Comparison of ENCODE assay signal across 8 cellular contexts in the genomic region with DNA sequence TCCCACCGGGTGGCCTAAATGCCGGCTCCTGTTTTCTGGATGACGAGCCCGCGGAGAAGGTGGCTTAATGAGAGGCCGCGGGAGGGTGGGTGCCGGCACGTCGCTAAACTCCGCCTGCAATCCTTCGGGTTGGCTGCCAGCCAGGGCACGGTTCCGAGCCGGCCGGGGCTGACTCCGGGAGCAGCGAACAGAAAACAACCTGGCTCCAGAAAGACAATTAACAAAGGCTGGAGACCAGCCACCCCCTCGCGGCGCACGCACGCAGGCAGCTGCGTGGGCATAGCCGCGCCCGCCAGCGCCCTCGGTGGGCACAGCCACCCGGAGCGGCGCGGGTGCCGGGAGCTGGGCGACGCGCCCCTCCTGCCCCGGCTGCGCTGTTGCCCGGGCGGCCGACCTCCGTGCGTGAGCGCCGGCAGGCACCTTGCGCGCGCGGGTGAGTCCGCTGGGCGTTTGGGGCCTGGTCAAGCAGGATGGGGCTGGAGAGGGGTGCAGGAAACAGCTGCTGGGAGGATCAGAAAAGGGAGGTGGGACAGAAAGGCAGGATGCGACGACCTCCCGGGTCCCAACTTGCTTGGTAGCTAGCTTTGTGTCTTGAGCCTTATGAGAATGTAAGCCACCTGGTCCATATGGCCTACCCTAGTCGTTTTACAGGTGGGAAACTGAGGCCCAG. TPM values are rescaled to one million over a fixed set of nuclear protein-coding genes. Genes with fewer than 3 reads are reported as not detected.
A peak's percentile ranks its signal among the peaks of the same experiment; 100 is the strongest.
DNase-seq lines count a peak whose midpoint lies in the region; ATAC-seq, FAIRE-seq and TF ChIP-seq lines count a peak whose summit lies in the region.

A gene with protein sequence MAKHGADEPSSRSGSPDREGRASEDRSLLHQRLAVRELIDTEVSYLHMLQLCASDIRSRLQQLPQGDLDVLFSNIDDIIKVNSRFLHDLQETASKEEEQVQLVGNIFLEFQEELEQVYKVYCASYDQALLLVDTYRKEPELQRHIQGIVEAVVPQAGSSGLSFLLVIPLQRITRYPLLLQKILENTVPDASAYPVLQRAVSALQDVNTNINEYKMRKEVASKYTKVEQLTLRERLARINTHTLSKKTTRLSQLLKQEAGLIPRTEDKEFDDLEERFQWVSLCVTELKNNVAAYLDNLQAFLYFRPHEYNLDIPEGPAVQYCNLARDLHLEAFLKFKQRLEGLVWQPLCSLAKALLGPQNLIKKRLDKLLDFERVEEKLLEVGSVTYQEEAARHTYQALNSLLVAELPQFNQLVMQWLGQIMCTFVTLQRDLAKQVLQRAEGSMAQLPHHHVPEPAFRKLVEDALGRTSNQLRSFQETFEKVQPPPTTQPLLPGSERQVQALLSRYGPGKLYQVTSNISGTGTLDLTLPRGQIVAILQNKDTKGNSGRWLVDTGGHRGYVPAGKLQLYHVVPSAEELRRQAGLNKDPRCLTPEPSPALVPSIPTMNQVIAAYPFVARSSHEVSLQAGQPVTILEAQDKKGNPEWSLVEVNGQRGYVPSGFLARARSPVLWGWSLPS (plus strand): TSS at position 307 of the 670 bp plus-strand sequence. CDS start 16,272 bp downstream, outside the sequence.

- no peak for TF ChIP-seq CTCF in SU-DHL-6 (IDR thresholded peaks at IDR 0.05; ENCODE audit: insufficient read depth, low read length, poor library complexity, severe bottlenecking)
- no peak for TF ChIP-seq CTCF in GM12878 (IDR thresholded peaks at IDR 0.05 in 2 of 3, conservative IDR thresholded peaks at IDR 0.05 in 1 of 3; ENCODE audit: control insufficient read depth in 2 of 3, extremely low read depth in 1 of 3, insufficient read depth in 1 of 3, low read depth in 3 of 3, low read length in 3 of 3)
- TF ChIP-seq CTCF in OCI-LY7 (conservative IDR thresholded peaks at IDR 0.05; ENCODE audit: low read length) = no peak

- H3K4me2 ChIP-seq in SU-DHL-6 (ENCODE audit: low read depth, low read length, poor library complexity, severe bottlenecking) (peak within 1 kb of the TSS; percentile 26), GM12878 (ENCODE audit: control insufficient read depth, insufficient read depth) (peak within 1 kb of the TSS; percentile 82), OCI-LY7 (ENCODE audit: low read length) (no peak within 1 kb of the TSS; the same call in 1 of the 2 replicates)

- POLR2A ChIA-PET in GM12878 (lab: Charles Lee) (no interaction called here), OCI-LY7 (lab: Charles Lee) (interaction anchor here (0.6 to 1.4 kb wide), 2 partner anchors 116 to 224 kb away, joined by 3 to 4 read pairs; no protein-coding TSS in a partner anchor)

- SMC1A ChIA-PET in GM12878 (lab: Charles Lee; ENCODE audit: uncharacterized antibody, unreplicated experiment) = interaction anchor here (1.7 kb wide), 1 partner anchor 10 kb away, joined by 5 read pairs; no protein-coding TSS in a partner anchor

- no peak within 1 kb of the TSS for H3K9ac ChIP-seq in SU-DHL-6 (ENCODE audit: low read length)
- no peak within 1 kb of the TSS; the same call in 1 of the 2 replicates for H3K9ac ChIP-seq in GM12878 (ENCODE audit: control insufficient read depth, insufficient read depth, low read length)
- H3K9ac ChIP-seq in rectal smooth muscle tissue (ENCODE audit: low read length) = peak within 1 kb of the TSS; percentile 78

- peak; percentile 80 for DNase-seq in AG20443 (ENCODE audit: low spot score)
- peak; percentile 45 for DNase-seq in HTR-8/SVneo (ENCODE audit: insufficient read length, low spot score)
- no peak for DNase-seq in GM12878 (ENCODE audit: low read depth, low spot score)
- DNase-seq in iPS DF 6.9 (ENCODE audit: low read depth, low spot score) = no peak
- DNase-seq in OCI-LY7 (ENCODE audit: low spot score) = no peak

- H3K4me1 ChIP-seq in GM12878 (ENCODE audit: control insufficient read depth, insufficient read depth, low read length) = peaks cover 4% of the 10 kb centered on the region
- H3K4me1 ChIP-seq in iPS DF 6.9 (ENCODE audit: control insufficient read depth, insufficient read depth, low read length) = no peaks in the 10 kb centered on the region; the same call in 1 of the 2 replicates
- H3K4me1 ChIP-seq in rectal smooth muscle tissue (ENCODE audit: control insufficient read depth, insufficient read depth, low read length) = peaks cover 17% of the 10 kb centered on the region
- H3K4me1 ChIP-seq in OCI-LY7 (ENCODE audit: insufficient read depth, low read length, poor library complexity, severe bottlenecking) = no peaks in the 10 kb centered on the region

- no peak for TF ChIP-seq RAD21 in GM12878 (IDR thresholded peaks at IDR 0.05; ENCODE audit: insufficient read depth, low read depth, low read length)

- H3K9me2 ChIP-seq in SU-DHL-6 (replicated peaks; ENCODE audit: insufficient read depth, low read length) = no peaks in the 10 kb centered on the region
- H3K9me2 ChIP-seq in OCI-LY7 (ENCODE audit: insufficient read depth, low read length) = no peaks in the 10 kb centered on the region

- no peaks in the 10 kb centered on the region for H3F3A ChIP-seq in SU-DHL-6 (ENCODE audit: insufficient read depth)

- RAD21 ChIA-PET in GM12878 (lab: Charles Lee; ENCODE audit: unreplicated experiment) = no interaction called here

- WGBS in GM12878 (ENCODE audit: insufficient coverage, insufficient replicate concordance, low lambda C conversion rate, missing lambda C conversion rate) = under 1% methylated on average over 56 of the region's 56 CpGs
- no CpG with 5 or more reads among the region's 56 CpGs for WGBS in iPS DF 6.9 (ENCODE audit: insufficient coverage, insufficient read length)

- no peak for TF ChIP-seq EP300 in GM12878 (IDR thresholded peaks at IDR 0.05; ENCODE audit: borderline replicate concordance in 1 of 2, control insufficient read depth in 1 of 2, low read depth in 2 of 2, low read length in 2 of 2)

- no peak within 1 kb of the TSS for H3K27ac ChIP-seq in SU-DHL-6 (ENCODE audit: low read depth, low read length)
- no peak within 1 kb of the TSS for H3K27ac ChIP-seq in GM12878 (ENCODE audit: control insufficient read depth, insufficient read depth)
- H3K27ac ChIP-seq in iPS DF 6.9 (ENCODE audit: low read length) = no peak within 1 kb of the TSS
- peak within 1 kb of the TSS; percentile 91 for H3K27ac ChIP-seq in rectal smooth muscle tissue (ENCODE audit: low read depth, low read length)
- no peak within 1 kb of the TSS for H3K27ac ChIP-seq in OCI-LY7 (ENCODE audit: low read depth, low read length, poor library complexity, severe bottlenecking)

- H2AFZ ChIP-seq in SU-DHL-6 (ENCODE audit: low read depth, low read length, severe bottlenecking) = peak within 1 kb of the TSS; percentile 30
- H2AFZ ChIP-seq in GM12878 (ENCODE audit: control insufficient read depth, low read depth, low read length) = peak within 1 kb of the TSS; percentile 25
- H2AFZ ChIP-seq in OCI-LY7 (ENCODE audit: low read length) = no peak within 1 kb of the TSS; the same call in 1 of the 2 replicates

- H3K4me3 ChIP-seq in SU-DHL-6 (ENCODE audit: insufficient read depth, low read length, poor library complexity, severe bottlenecking) (no peak within 1 kb of the TSS), GM12878 (peak within 1 kb of the TSS; percentile 39; the same call in 1 of the 2 replicates), iPS DF 6.9 (ENCODE audit: low read length) (peak within 1 kb of the TSS; percentile 67), rectal smooth muscle tissue (ENCODE audit: low read length) (peak within 1 kb of the TSS; percentile 77), OCI-LY7 (ENCODE audit: low read depth, low read length, poor library complexity, severe bottlenecking) (no peak within 1 kb of the TSS)

- H3K79me2 ChIP-seq in SU-DHL-6 (ENCODE audit: insufficient read depth, low read length) (no peaks in the 10 kb centered on the region), GM12878 (ENCODE audit: control insufficient read depth, insufficient read depth, low read length) (no peaks in the 10 kb centered on the region), OCI-LY7 (ENCODE audit: insufficient read depth, low read depth, low read length) (no peaks in the 10 kb centered on the region)

- H3K27me3 ChIP-seq in SU-DHL-6 (ENCODE audit: low read length) = no peaks in the 10 kb centered on the region
- peaks cover 0 to 2% of the 10 kb centered on the region in 2 experiments; a peak in 2 of 4 replicates for H3K27me3 ChIP-seq in GM12878 (replicated peaks in 1 of 2; ENCODE audit: control insufficient read depth in 2 of 2, insufficient read depth in 2 of 2, low read length in 1 of 2)
- H3K27me3 ChIP-seq in iPS DF 6.9 (ENCODE audit: control insufficient read depth, insufficient read depth, low read length) = peaks cover 4% of the 10 kb centered on the region; the same call in 1 of the 2 replicates
- no peaks in the 10 kb centered on the region for H3K27me3 ChIP-seq in rectal smooth muscle tissue (ENCODE audit: control insufficient read depth, insufficient read depth, low read length)

- in situ Hi-C loops in GM12878 (cut with MboI) = no loop called here

- intact Hi-C loops in GM12878 (cut with micrococcal nuclease; ENCODE audit: unreplicated experiment) (no loop called here), OCI-LY7 (cut with micrococcal nuclease; ENCODE audit: unreplicated experiment) (no loop called here)

- H3K36me3 ChIP-seq in SU-DHL-6 (ENCODE audit: low read length) (no peaks in the 10 kb centered on the region), GM12878 (ENCODE audit: control insufficient read depth in 2 of 2, insufficient read depth in 2 of 2, low read length in 1 of 2) (no peaks in the 10 kb centered on the region), iPS DF 6.9 (ENCODE audit: control insufficient read depth, insufficient read depth, low read length) (no peaks in the 10 kb centered on the region), rectal smooth muscle tissue (ENCODE audit: control insufficient read depth, insufficient read depth, low read length) (no peaks in the 10 kb centered on the region), OCI-LY7 (ENCODE audit: insufficient read depth, low read length) (no peaks in the 10 kb centered on the region)

- ATAC-seq in GM12878 = peak; percentile 75
- no peak for ATAC-seq in HG02588 (IDR thresholded peaks at IDR 0.05; ENCODE audit: unreplicated experiment)

- no peaks in the 10 kb centered on the region for H3K9me3 ChIP-seq in SU-DHL-6 (ENCODE audit: insufficient read depth, low read length)
- no peaks in the 10 kb centered on the region for H3K9me3 ChIP-seq in GM12878 (replicated peaks; ENCODE audit: control insufficient read depth, insufficient read depth, low read length)
- no peaks in the 10 kb centered on the region for H3K9me3 ChIP-seq in iPS DF 6.9 (ENCODE audit: control insufficient read depth, insufficient read depth, low read length)
- H3K9me3 ChIP-seq in OCI-LY7 (ENCODE audit: low read length) = no peaks in the 10 kb centered on the region

- BruUV-seq in GM12878 (replicated peaks; lab: Mats Ljungman, UMichigan) (no TSS peak), OCI-LY7 (replicated peaks; lab: Mats Ljungman, UMichigan) (no TSS peak)

- H4K20me1 ChIP-seq in SU-DHL-6 (ENCODE audit: low read depth, low read length) (no peaks in the 10 kb centered on the region), GM12878 (ENCODE audit: control insufficient read depth, insufficient read depth) (no peaks in the 10 kb centered on the region), OCI-LY7 (ENCODE audit: insufficient read depth, low read length) (no peaks in the 10 kb centered on the region)

- CTCF ChIA-PET in GM12878 (lab: Yijun Ruan, JAX) (interaction anchor here (1.5 to 8.2 kb wide), 2 partner anchors 10 to 36 kb away, joined by 3 to 31 read pairs; no protein-coding TSS in a partner anchor), OCI-LY7 (lab: Charles Lee; ENCODE audit: unreplicated experiment) (no interaction called here)

- FAIRE-seq in HTR-8/SVneo (lab: Jason Lieb, UNC) (no peak), GM12878 (lab: Jason Lieb, UNC) (no peak)

- TF ChIP-seq POLR2A in GM12878 (IDR thresholded peaks at IDR 0.05; ENCODE audit: low read depth, low read length) = no peak

RNA-seq across cellular contexts. Expression of the gene that starts here (rescaled TPM):
- 0.17 and 0.32 TPM in 2 replicates for total RNA-seq in GM12878 (2013; cell fraction: nucleolus; rRNA removed)
- total RNA-seq in GM12878 (2014; rRNA removed) = 0.49 and 0.62 TPM in 2 replicates
- 0.85 and 0.97 TPM in 2 replicates for total RNA-seq in GM12878 (2014; rRNA removed; fragmentation: Illumina TruSeq; extraction: Trizol)
- 1.1 and 1.2 TPM in 2 replicates for total RNA-seq in GM12878 (2021)
- 0.05 TPM for polyA plus RNA-seq in GM12878 (2011; ENCODE audit: low read depth)
- 0.29 and 0.52 TPM in 2 replicates for polyA plus RNA-seq in GM12878 (2011; rRNA removed)
- 0.10 and 0.17 TPM in 2 replicates for polyA plus RNA-seq in GM12878 (2011; cell fraction: cytosol; rRNA removed)
- 0.36 and 0.44 TPM in 2 replicates for polyA plus RNA-seq in GM12878 (2011; cell fraction: nucleus; rRNA removed)
- 0.20 and 0.48 TPM in 2 replicates for polyA plus RNA-seq in GM12878 (2012)
- 0.60 and 0.65 TPM in 2 replicates for polyA plus RNA-seq in GM12878 (2014; fragmentation: Illumina TruSeq; extraction: Trizol)
- under 1 TPM; 0.16 to 0.23 TPM for polyA plus RNA-seq in GM12878 (2014; fragmentation: Nextera tagmentation; extraction: Ambion mirVana)
- 0.58 and 0.63 TPM in 2 replicates for polyA plus RNA-seq in GM12878 (2014; rRNA removed)
- 1 to 10 TPM in 1 of 2 experiments, under 1 TPM in 1; 0.78 to 1.1 TPM for polyA plus RNA-seq in GM12878 (2016; fragmentation: Nextera tagmentation; extraction: Ambion mirVana)
- 0.07 and 0.15 TPM in 2 replicates for polyA minus RNA-seq in GM12878 (2011; rRNA and poly(A)+ RNA removed)
- not detected in 2 replicates for polyA minus RNA-seq in GM12878 (2011; cell fraction: cytosol; rRNA and poly(A)+ RNA removed)
- polyA minus RNA-seq in GM12878 (2011; cell fraction: nucleus; rRNA and poly(A)+ RNA removed) = 0.10 and 0.24 TPM in 2 replicates
- total RNA-seq in OCI-LY7 (2014; rRNA removed; shearing (Covaris generic)) = not detected in 2 replicates
- 1.4 and 1.7 TPM in 2 replicates for total RNA-seq in OCI-LY7 (2022)

Comparison
In these comparisons a context has a peak if more than half of its experiments do, and no peak if none do; other contexts are left out.
1. DNase-seq: peak in AG20443 (single experiment) and HTR-8/SVneo (single experiment); none in GM12878 (single experiment), iPS DF 6.9 (single experiment) and OCI-LY7 (single experiment).
2. H3K4me3 ChIP-seq: peak in GM12878 (single experiment), iPS DF 6.9 (single experiment) and rectal smooth muscle tissue (single experiment); none in SU-DHL-6 (single experiment) and OCI-LY7 (single experiment).